ENCODE assay signal across 8 cellular contexts in the genomic region with DNA sequence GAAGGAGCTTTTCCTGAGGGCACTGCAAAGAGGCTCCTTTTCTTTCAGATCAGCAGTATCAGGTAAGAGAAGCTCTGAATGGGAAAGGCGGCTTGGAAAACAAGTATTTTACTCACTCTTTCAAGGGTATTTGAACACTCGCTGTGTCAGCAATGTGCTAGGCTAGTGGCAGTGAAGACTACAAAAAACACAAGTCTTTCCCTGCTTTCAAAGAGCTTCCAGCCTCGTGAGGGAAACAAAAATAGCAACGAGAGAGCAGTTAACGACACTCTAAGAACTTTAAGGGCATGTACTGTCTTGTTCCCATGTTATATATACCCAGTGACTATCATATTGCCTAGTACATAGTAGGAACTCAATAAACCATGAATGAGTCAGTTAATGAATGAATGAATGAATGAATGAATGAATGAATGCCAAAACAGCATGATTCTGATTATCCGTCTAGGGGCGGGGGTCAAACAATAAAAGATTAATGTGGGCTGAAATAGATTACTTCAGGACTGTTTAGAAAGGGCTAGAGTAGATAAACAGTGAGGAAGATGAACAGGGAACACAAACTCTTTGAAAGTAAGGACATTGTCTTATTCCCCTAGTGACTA. TPM values are rescaled to one million over a fixed set of nuclear protein-coding genes. Genes with fewer than 3 reads are reported as not detected.
A peak's percentile ranks its signal among the peaks of the same experiment; 100 is the strongest.
DNase-seq lines count a peak whose midpoint lies in the region; ATAC-seq and TF ChIP-seq lines count a peak whose summit lies in the region.

No MANE protein-coding gene starts in this region.

- H3K27ac ChIP-seq in SK-N-MC (no peak overlapping the region), foreskin keratinocyte (peak overlapping the region; percentile 44)

- no peak for TF ChIP-seq POLR2A in erythroblast (IDR thresholded peaks at IDR 0.05; ENCODE audit: low read length)

- H3K27me3 ChIP-seq in foreskin keratinocyte (no peaks in the 10 kb centered on the region), skeletal muscle satellite cell (ENCODE audit: control insufficient read depth, insufficient read depth, low read length) (no peaks in the 10 kb centered on the region)

- H3K9me3 ChIP-seq in SK-N-MC (ENCODE audit: low read depth, low read length) (no peaks in the 10 kb centered on the region), skeletal muscle satellite cell (replicated peaks; ENCODE audit: low read length) (no peaks in the 10 kb centered on the region)

- H3K4me2 ChIP-seq in skeletal muscle satellite cell (ENCODE audit: low read length), result peak overlapping the region; percentile 89

- DNase-seq in SK-N-MC (ENCODE audit: low read depth, low spot score) (no peak), foreskin keratinocyte (no peak), erythroblast (lab: John Stamatoyannopoulos, UW) (no peak), SHP77 (lab: John Stamatoyannopoulos, UW) (no peak), NCI-H2196 treated with DMSO at 0.1 percent for 48 hours (lab: John Stamatoyannopoulos, UW; ENCODE audit: unreplicated experiment) (no peak), NCI-H345 (lab: John Stamatoyannopoulos, UW) (no peak)

- TF ChIP-seq CTCF in foreskin keratinocyte (conservative IDR thresholded peaks at IDR 0.05), result no peak

- H3K4me1 ChIP-seq in foreskin keratinocyte (no peaks in the 10 kb centered on the region), skeletal muscle satellite cell (ENCODE audit: control insufficient read depth, insufficient read depth, low read length) (peaks cover 35% of the 10 kb centered on the region)

- H3K4me3 ChIP-seq in SK-N-MC, result peak overlapping the region; percentile 79
- peak overlapping the region; percentile 70 for H3K4me3 ChIP-seq in skeletal muscle satellite cell (ENCODE audit: low read length)

- no peak overlapping the region for H3K9ac ChIP-seq in SK-N-MC (ENCODE audit: insufficient read length)
- peak overlapping the region; percentile 83 for H3K9ac ChIP-seq in skeletal muscle satellite cell (ENCODE audit: low read depth, low read length)

- H3K36me3 ChIP-seq in SK-N-MC (ENCODE audit: insufficient read depth, low read length) (no peaks in the 10 kb centered on the region), skeletal muscle satellite cell (ENCODE audit: insufficient read depth, low read length) (no peaks in the 10 kb centered on the region)

- ATAC-seq in GM21423 (IDR thresholded peaks at IDR 0.05; ENCODE audit: unreplicated experiment), result peak; percentile 1
- ATAC-seq in foreskin keratinocyte, result peak; percentile 47

RNA-seq across cellular contexts. Expression of gene MCOLN3, which starts 14.2 kb away (rescaled TPM):
- total RNA-seq in foreskin keratinocyte, result 3.8 and 4.3 TPM in 2 replicates
- polyA plus RNA-seq in foreskin keratinocyte, result 1.9 and 2.1 TPM in 2 replicates
- total RNA-seq in skeletal muscle satellite cell (2012; rRNA removed), result 1.7 and 2.8 TPM in 2 replicates
